In the genomic region with DNA sequence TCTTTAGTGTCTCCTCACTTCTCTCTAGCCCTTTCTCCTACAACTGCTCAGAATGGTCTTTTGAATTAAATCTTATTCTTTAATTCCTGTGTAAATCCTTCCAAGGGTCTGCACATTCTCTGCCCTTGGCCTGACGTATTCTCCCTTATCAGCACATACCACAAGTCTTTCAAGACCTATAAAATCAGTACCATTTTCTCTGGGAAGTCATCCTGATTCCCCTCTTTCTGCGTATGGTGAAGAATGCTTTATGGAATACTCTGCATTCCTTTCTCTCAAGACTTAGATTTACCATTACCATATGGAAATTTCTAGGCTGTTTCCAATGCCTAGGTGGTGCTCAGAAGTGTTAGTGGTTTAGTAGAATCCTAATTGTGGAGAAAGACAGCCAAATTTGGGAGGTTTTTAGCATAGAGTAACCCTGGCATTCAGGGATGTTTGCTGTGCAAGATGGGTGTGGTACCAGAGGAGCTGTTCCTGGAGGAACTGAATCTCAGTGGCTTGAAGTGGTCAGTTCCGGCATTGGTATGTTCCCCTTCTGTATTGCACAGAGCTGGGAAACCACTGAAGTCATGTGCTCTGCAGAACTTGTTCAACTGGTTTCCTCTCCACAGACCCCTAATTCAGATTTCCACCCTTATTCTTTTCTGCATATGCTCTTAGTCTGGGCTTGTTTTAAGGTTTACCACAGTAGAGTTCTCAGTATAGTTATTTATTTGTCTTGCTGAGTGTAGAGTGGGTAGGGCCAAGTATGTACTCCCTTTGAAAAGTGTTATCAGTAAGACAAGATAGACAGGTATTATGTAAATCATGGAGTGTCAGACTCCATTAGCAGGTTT, we compare ENCODE assay signal across 8 cellular contexts. TPM values are rescaled to one million over a fixed set of nuclear protein-coding genes. Genes with fewer than 3 reads are reported as not detected.
A peak's percentile ranks its signal among the peaks of the same experiment; 100 is the strongest.
DNase-seq lines count a peak whose midpoint lies in the region; ATAC-seq, FAIRE-seq and TF ChIP-seq lines count a peak whose summit lies in the region.

No MANE protein-coding gene starts in this region.

- FAIRE-seq in H1 (lab: Jason Lieb, UNC) = no peak

- H3K9ac ChIP-seq in H1 (replicated peaks in 1 of 4; ENCODE audit: extremely low read depth in 1 of 4, low read depth in 3 of 4, low read length in 3 of 4) = peak overlapping the region in 2 of 4 experiments; percentile 5 to 33; a peak in 2 of 7 replicates

- TF ChIP-seq POLR2A in H1 (IDR thresholded peaks at IDR 0.05; ENCODE audit: control extremely low read depth in 1 of 2, low read depth in 2 of 2, low read length in 2 of 2) = peak in 1 of 2 experiments; percentile 42; a peak in 1 of 3 replicates

- H3K4me3 ChIP-seq in AG04449 (ENCODE audit: low read depth, low read length) (no peak overlapping the region), H1 (ENCODE audit: extremely low read depth in 1 of 4, insufficient read depth in 2 of 4, low read depth in 3 of 4, low read length in 4 of 4) (peak overlapping the region in 3 of 4 experiments; percentile 22 to 42 (median 23); a peak in 5 of 8 replicates)

- no peak overlapping the region for H2BK120ac ChIP-seq in H1 (replicated peaks; ENCODE audit: low read depth, low read length)

- H3K36me3 ChIP-seq in H1 (ENCODE audit: control insufficient read depth in 2 of 4, insufficient read depth in 4 of 4, low read length in 3 of 4) = no peaks in the 10 kb centered on the region

- H3K23me2 ChIP-seq in H1 (ENCODE audit: low read depth, low read length) = no peaks in the 10 kb centered on the region

- H3K27ac ChIP-seq in H1 (ENCODE audit: low read depth, low read length) = peak overlapping the region; percentile 69

- H2BK5ac ChIP-seq in H1 (ENCODE audit: low read depth, low read length) = peak overlapping the region; percentile 88

- no peak overlapping the region for H3K4ac ChIP-seq in H1 (replicated peaks; ENCODE audit: insufficient read length, low read depth, low read length)

- no peaks in the 10 kb centered on the region for H3K27me3 ChIP-seq in H1 (replicated peaks in 1 of 4; ENCODE audit: control insufficient read depth in 3 of 4, extremely low read depth in 1 of 4, insufficient read depth in 3 of 4, low read length in 3 of 4)

- no peak overlapping the region for H3K23ac ChIP-seq in H1 (ENCODE audit: insufficient read length)

- H2AFZ ChIP-seq in H1 (ENCODE audit: low read length) = no peak overlapping the region

- no peak overlapping the region; the same call in 1 of the 2 replicates for H2BK12ac ChIP-seq in H1 (ENCODE audit: low read depth, low read length)

- no peak overlapping the region for H4K8ac ChIP-seq in H1 (ENCODE audit: extremely low read depth, insufficient read depth, low read length)

- POLR2A ChIA-PET in AG04449 (lab: Yijun Ruan, JAX) = interaction anchor here (1.2 kb wide), 1 partner anchor 11 kb away, joined by 8 read pairs; no protein-coding TSS in a partner anchor
- POLR2A ChIA-PET in H1 (lab: Charles Lee; ENCODE audit: partially characterized antibody) = interaction anchor here (0.5 to 3.3 kb wide), 11 partner anchors 8 to 523 kb away, joined by 3 to 25 read pairs (median 4); a partner anchor contains a TSS

- H2BK15ac ChIP-seq in H1 (ENCODE audit: low read length) = no peak overlapping the region

- H3K4me1 ChIP-seq in H1 (replicated peaks in 1 of 4; ENCODE audit: control insufficient read depth in 3 of 4, insufficient read depth in 4 of 4, low read length in 3 of 4) = peaks cover 18 to 30% (median 22%) of the 10 kb centered on the region in 4 experiments

- H3K79me2 ChIP-seq in H1 (ENCODE audit: control insufficient read depth in 1 of 2, insufficient read depth in 2 of 2, low read length in 2 of 2) = peaks cover 12 to 70% of the 10 kb centered on the region in 2 experiments

- no peak overlapping the region for H3K56ac ChIP-seq in H1 (replicated peaks; ENCODE audit: insufficient read length, low read depth, low read length)

- H3K9me3 ChIP-seq in H1 (ENCODE audit: insufficient read depth in 2 of 2, low read depth in 1 of 2, low read length in 1 of 2) = peaks cover 0 to 2% of the 10 kb centered on the region in 2 experiments; a peak in 1 of 4 replicates

- peaks cover 4% of the 10 kb centered on the region; the same call in 1 of the 2 replicates for H3K79me1 ChIP-seq in H1 (ENCODE audit: low read depth, low read length)

- TF ChIP-seq CTCF in AG04449 (IDR thresholded peaks at IDR 0.05; ENCODE audit: insufficient read depth, low read length, missing control alignments) = no peak
- TF ChIP-seq CTCF in H1 (IDR thresholded peaks at IDR 0.05; ENCODE audit: control extremely low read depth in 1 of 3, insufficient read depth in 1 of 3, low read depth in 1 of 3, low read length in 3 of 3) = no peak

- 28% methylated on average over 3 of the region's 3 CpGs; no CpG with 5 or more reads in 1 of the 2 experiments for WGBS in H1 (ENCODE audit: extremely low coverage in 1 of 2, insufficient coverage in 1 of 2, insufficient read length in 1 of 2, insufficient replicate concordance in 2 of 2, low coverage in 1 of 2, low lambda C conversion rate in 2 of 2, missing lambda C conversion rate in 1 of 2), 2 experiments

- CTCF ChIA-PET in AG04449 (lab: Yijun Ruan, JAX) = interaction anchor here (0.6 to 1.5 kb wide), 4 partner anchors 18 to 310 kb away, joined by 3 to 7 read pairs (median 3); a partner anchor contains a TSS
- CTCF ChIA-PET in H1 (lab: Charles Lee; ENCODE audit: partially characterized antibody) = interaction anchor here (1.0 to 3.0 kb wide), 4 partner anchors 10 to 70 kb away, joined by 3 to 8 read pairs (median 4); no protein-coding TSS in a partner anchor

- H3K4me2 ChIP-seq in H1 (ENCODE audit: insufficient read depth in 1 of 2, low read depth in 2 of 2, low read length in 2 of 2) = peak overlapping the region; percentile 62 to 80

- H4K91ac ChIP-seq in H1 (replicated peaks; ENCODE audit: insufficient read length, low read length) = no peak overlapping the region

- H4K20me1 ChIP-seq in H1 (replicated peaks in 1 of 2; ENCODE audit: control insufficient read depth in 1 of 2, insufficient read depth in 2 of 2, low read length in 2 of 2) = no peaks in the 10 kb centered on the region

- TF ChIP-seq RAD21 in H1 (IDR thresholded peaks at IDR 0.05 in 1 of 2, conservative IDR thresholded peaks at IDR 0.05 in 1 of 2; ENCODE audit: low read depth in 2 of 2, low read length in 2 of 2) = no peak

- TF ChIP-seq EP300 in H1 (IDR thresholded peaks at IDR 0.05; ENCODE audit: borderline replicate concordance in 1 of 2, low read depth in 2 of 2, low read length in 2 of 2) = no peak

- H3K14ac ChIP-seq in H1 (ENCODE audit: insufficient read length) = no peak overlapping the region

- H4K5ac ChIP-seq in H1 (ENCODE audit: insufficient read length, low read depth, low read length) = no peak overlapping the region

- DNase-seq in AG04449 (ENCODE audit: low read depth, low spot score) = peak; percentile 88
- DNase-seq in NOMO-1 (lab: John Stamatoyannopoulos, UW; ENCODE audit: unreplicated experiment in 2 of 2) = peak; percentile 54 to 96
- no peak for DNase-seq in H1 (ENCODE audit: low read depth in 1 of 2, low spot score in 2 of 2)
- peak; percentile 80 for DNase-seq in myocyte (ENCODE audit: low read depth)
- DNase-seq in DMS114 treated with DMSO at 0.1 percent for 48 hours (lab: John Stamatoyannopoulos, UW; ENCODE audit: unreplicated experiment) = no peak
- no peak for DNase-seq in stimulated activated CD4-positive, alpha-beta T cell treated with anti-CD3 and anti-CD28 coated beads, Interleukin-1b, Interleukin-23, amount 100 ng/mL, for 48 hours

- no peak overlapping the region for H2BK20ac ChIP-seq in H1 (ENCODE audit: low read length)

- no peak overlapping the region; the same call in 1 of the 2 replicates for H3K18ac ChIP-seq in H1 (ENCODE audit: extremely low read depth, low read length)

- peak; percentile 76 for ATAC-seq in GM18858 (IDR thresholded peaks at IDR 0.05; ENCODE audit: unreplicated experiment)
- peak; percentile 76 for ATAC-seq in HG03045 (IDR thresholded peaks at IDR 0.05; ENCODE audit: unreplicated experiment)

- no peak overlapping the region for H2AK5ac ChIP-seq in H1 (ENCODE audit: low read depth, low read length)

TF ChIP-seq in H1, 55 proteins besides CTCF, POLR2A, EP300 and RAD21:
- TF ChIP-seq POLR2AphosphoS5 (IDR thresholded peaks at IDR 0.05; ENCODE audit: low read depth, low read length) (no peak), SIN3A (conservative IDR thresholded peaks at IDR 0.05 in 1 of 2, IDR thresholded peaks at IDR 0.05 in 1 of 2; ENCODE audit: low read depth in 1 of 2, low read length in 2 of 2) (0 out of 4 replicates have a peak, but pooled peaks of 1 of the 2 experiments have one; percentile 29), MAFK (IDR thresholded peaks at IDR 0.05; ENCODE audit: low read depth, low read length) (no peak), SAP30 (IDR thresholded peaks at IDR 0.05; ENCODE audit: insufficient read depth, insufficient replicate concordance, low read length) (no peak), BACH1 (IDR thresholded peaks at IDR 0.05; ENCODE audit: low read length) (no peak), SP1 (IDR thresholded peaks at IDR 0.05; ENCODE audit: low read depth, low read length) (peak; percentile 77; the same call in 1 of the 2 replicates), ASH2L (IDR thresholded peaks at IDR 0.05; ENCODE audit: low read length) (peak; percentile 99), YY1 (IDR thresholded peaks at IDR 0.05; ENCODE audit: low read depth, low read length) (no peak), TAF7 (optimal IDR thresholded peaks at IDR 0.05; ENCODE audit: borderline replicate concordance, low read depth, low read length) (peak; percentile 35), TEAD4 (IDR thresholded peaks at IDR 0.05; ENCODE audit: low read depth, low read length) (peak; percentile 92), RBBP5 (IDR thresholded peaks at IDR 0.05; ENCODE audit: borderline replicate concordance, low read depth, low read length) (peak; percentile 97)

RNA-seq across cellular contexts. Expression of a gene that starts 24.5 kb away (rescaled TPM):
- total RNA-seq in H1 (2021; fragmentation: NEBNext Ultra II Directional; extraction: Animal tissue kit (Norgen Biotek cat#: 25700)) = 133 and 138 TPM in 2 replicates
- polyA plus RNA-seq in H1 (2011; rRNA removed) = 34.8 and 56.0 TPM in 2 replicates
- polyA plus RNA-seq in H1 (2011; cell fraction: cytosol; rRNA removed) = 42.1 TPM
- polyA plus RNA-seq in H1 (2011; cell fraction: nucleus; rRNA removed) = 187 TPM
- polyA plus RNA-seq in H1 (2012, experiment 1 of 2) = 71.3 to 118 TPM (median 79.1 TPM) in 4 replicates
- 4.1 TPM for polyA plus RNA-seq in H1 (2012, experiment 2 of 2)
- 301 TPM for polyA plus RNA-seq in H1 (2013, experiment 1 of 2)
- polyA plus RNA-seq in H1 (2013, experiment 2 of 2) = 289 TPM
- 158 and 190 TPM in 2 replicates for polyA minus RNA-seq in H1 (2011; rRNA and poly(A)+ RNA removed)
- 60.2 TPM for polyA minus RNA-seq in H1 (2011; cell fraction: cytosol; rRNA and poly(A)+ RNA removed)
- polyA minus RNA-seq in H1 (2011; cell fraction: nucleus; rRNA and poly(A)+ RNA removed) = 350 TPM
- total RNA-seq in myocyte = 66.3 and 95.9 TPM in 2 replicates
- polyA plus RNA-seq in myocyte (2012) = 64.4 TPM

Comparison
In these comparisons a context has a peak if more than half of its experiments do, and no peak if none do; other contexts are left out.
1. DNase-seq: peak in AG04449 (single experiment), NOMO-1 (2 of 2) and myocyte (single experiment); none in H1 (0 of 2), DMS114 treated with DMSO at 0.1 percent for 48 hours (single experiment) and stimulated activated CD4-positive, alpha-beta T cell treated with anti-CD3 and anti-CD28 coated beads, Interleukin-1b, Interleukin-23, amount 100 ng/mL, for 48 hours (single experiment).